In the genomic region with DNA sequence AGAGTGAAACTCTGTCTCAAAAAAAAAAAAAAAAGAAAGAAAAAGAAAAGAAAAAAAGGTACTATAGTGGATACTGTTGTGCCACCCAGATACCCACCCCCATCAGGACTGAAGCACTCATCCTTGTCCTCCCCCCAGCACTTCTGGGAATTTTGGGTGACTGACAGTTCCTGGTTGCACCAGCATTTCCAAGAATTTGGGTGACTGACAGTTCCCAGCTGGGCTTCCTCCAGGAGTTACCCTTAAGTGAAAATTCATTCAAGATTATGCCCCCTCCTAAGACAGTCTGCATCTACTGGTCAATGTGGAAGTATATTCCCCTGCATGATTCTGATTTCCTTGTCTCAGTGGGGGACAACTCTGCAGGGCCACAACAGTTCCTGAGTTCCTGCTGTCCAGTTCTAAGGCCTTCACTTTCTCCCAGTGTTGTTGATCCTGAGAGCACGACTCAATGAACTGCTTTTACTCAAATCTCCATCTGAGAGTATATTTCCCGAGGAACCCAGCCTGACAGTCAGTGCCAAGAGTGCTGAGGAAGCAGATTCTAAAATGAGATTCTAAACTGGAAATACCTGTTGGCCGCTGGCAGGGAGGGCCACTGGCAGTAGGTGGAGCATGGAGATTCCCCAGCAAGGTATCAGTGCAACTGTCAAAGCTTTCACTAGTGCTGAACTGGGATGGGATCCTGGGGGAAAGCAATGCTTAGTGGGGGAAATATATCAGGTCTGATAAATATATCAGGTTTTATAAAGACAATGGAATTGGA, we compare ENCODE assay signal across 1 cellular context.
TF ChIP-seq lines count a peak whose summit lies in the region.

No MANE protein-coding gene starts in this region.

TF ChIP-seq in K562, 482 proteins besides CTCF, POLR2A, EP300 and RAD21 (continued from another document and continues in another):
- TF ChIP-seq, protein P1, sequence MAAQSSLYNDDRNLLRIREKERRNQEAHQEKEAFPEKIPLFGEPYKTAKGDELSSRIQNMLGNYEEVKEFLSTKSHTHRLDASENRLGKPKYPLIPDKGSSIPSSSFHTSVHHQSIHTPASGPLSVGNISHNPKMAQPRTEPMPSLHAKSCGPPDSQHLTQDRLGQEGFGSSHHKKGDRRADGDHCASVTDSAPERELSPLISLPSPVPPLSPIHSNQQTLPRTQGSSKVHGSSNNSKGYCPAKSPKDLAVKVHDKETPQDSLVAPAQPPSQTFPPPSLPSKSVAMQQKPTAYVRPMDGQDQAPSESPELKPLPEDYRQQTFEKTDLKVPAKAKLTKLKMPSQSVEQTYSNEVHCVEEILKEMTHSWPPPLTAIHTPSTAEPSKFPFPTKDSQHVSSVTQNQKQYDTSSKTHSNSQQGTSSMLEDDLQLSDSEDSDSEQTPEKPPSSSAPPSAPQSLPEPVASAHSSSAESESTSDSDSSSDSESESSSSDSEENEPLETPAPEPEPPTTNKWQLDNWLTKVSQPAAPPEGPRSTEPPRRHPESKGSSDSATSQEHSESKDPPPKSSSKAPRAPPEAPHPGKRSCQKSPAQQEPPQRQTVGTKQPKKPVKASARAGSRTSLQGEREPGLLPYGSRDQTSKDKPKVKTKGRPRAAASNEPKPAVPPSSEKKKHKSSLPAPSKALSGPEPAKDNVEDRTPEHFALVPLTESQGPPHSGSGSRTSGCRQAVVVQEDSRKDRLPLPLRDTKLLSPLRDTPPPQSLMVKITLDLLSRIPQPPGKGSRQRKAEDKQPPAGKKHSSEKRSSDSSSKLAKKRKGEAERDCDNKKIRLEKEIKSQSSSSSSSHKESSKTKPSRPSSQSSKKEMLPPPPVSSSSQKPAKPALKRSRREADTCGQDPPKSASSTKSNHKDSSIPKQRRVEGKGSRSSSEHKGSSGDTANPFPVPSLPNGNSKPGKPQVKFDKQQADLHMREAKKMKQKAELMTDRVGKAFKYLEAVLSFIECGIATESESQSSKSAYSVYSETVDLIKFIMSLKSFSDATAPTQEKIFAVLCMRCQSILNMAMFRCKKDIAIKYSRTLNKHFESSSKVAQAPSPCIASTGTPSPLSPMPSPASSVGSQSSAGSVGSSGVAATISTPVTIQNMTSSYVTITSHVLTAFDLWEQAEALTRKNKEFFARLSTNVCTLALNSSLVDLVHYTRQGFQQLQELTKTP (IDR thresholded peaks at IDR 0.05; ENCODE audit: low read depth in 1 of 2, partially characterized antibody in 2 of 2), result no peak
- TF ChIP-seq RFX7 (CRISPR knock-in tag; IDR thresholded peaks at IDR 0.05), result no peak
- no peak for TF ChIP-seq ZNF589 (CRISPR knock-in tag; IDR thresholded peaks at IDR 0.05; ENCODE audit: low read depth)
- TF ChIP-seq JUND (IDR thresholded peaks at IDR 0.05; ENCODE audit: borderline replicate concordance, low read depth, low read length), result peak; percentile 47; the same call in 1 of the 2 replicates
- TF ChIP-seq JUND (tag; IDR thresholded peaks at IDR 0.05; ENCODE audit: borderline replicate concordance, low read depth, low read length), result peak; percentile 56; the same call in 1 of the 3 replicates
- TF ChIP-seq, protein P2, sequence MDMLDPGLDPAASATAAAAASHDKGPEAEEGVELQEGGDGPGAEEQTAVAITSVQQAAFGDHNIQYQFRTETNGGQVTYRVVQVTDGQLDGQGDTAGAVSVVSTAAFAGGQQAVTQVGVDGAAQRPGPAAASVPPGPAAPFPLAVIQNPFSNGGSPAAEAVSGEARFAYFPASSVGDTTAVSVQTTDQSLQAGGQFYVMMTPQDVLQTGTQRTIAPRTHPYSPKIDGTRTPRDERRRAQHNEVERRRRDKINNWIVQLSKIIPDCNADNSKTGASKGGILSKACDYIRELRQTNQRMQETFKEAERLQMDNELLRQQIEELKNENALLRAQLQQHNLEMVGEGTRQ (CRISPR knock-in tag; IDR thresholded peaks at IDR 0.05), result no peak
- no peak for TF ChIP-seq ZKSCAN3 (CRISPR knock-in tag; IDR thresholded peaks at IDR 0.05)
- no peak for TF ChIP-seq ZNF561 (CRISPR knock-in tag; conservative IDR thresholded peaks at IDR 0.05)
- TF ChIP-seq MECOM (CRISPR knock-in tag; IDR thresholded peaks at IDR 0.05), result peak; percentile 82
- TF ChIP-seq, protein P3, sequence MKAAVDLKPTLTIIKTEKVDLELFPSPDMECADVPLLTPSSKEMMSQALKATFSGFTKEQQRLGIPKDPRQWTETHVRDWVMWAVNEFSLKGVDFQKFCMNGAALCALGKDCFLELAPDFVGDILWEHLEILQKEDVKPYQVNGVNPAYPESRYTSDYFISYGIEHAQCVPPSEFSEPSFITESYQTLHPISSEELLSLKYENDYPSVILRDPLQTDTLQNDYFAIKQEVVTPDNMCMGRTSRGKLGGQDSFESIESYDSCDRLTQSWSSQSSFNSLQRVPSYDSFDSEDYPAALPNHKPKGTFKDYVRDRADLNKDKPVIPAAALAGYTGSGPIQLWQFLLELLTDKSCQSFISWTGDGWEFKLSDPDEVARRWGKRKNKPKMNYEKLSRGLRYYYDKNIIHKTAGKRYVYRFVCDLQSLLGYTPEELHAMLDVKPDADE (conservative IDR thresholded peaks at IDR 0.05; ENCODE audit: control insufficient read depth, low read depth, low read length), result no peak
- TF ChIP-seq, protein P4, sequence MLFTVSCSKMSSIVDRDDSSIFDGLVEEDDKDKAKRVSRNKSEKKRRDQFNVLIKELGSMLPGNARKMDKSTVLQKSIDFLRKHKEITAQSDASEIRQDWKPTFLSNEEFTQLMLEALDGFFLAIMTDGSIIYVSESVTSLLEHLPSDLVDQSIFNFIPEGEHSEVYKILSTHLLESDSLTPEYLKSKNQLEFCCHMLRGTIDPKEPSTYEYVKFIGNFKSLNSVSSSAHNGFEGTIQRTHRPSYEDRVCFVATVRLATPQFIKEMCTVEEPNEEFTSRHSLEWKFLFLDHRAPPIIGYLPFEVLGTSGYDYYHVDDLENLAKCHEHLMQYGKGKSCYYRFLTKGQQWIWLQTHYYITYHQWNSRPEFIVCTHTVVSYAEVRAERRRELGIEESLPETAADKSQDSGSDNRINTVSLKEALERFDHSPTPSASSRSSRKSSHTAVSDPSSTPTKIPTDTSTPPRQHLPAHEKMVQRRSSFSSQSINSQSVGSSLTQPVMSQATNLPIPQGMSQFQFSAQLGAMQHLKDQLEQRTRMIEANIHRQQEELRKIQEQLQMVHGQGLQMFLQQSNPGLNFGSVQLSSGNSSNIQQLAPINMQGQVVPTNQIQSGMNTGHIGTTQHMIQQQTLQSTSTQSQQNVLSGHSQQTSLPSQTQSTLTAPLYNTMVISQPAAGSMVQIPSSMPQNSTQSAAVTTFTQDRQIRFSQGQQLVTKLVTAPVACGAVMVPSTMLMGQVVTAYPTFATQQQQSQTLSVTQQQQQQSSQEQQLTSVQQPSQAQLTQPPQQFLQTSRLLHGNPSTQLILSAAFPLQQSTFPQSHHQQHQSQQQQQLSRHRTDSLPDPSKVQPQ (CRISPR knock-in tag; IDR thresholded peaks at IDR 0.05; ENCODE audit: borderline replicate concordance), result no peak
- no peak for TF ChIP-seq JUNB (CRISPR knock-in tag; conservative IDR thresholded peaks at IDR 0.05)
- no peak for TF ChIP-seq RFX1 (IDR thresholded peaks at IDR 0.05)
- TF ChIP-seq ARHGAP35 (IDR thresholded peaks at IDR 0.05; ENCODE audit: partially characterized antibody), result peak; percentile 75
- no peak for TF ChIP-seq NRF1 (conservative IDR thresholded peaks at IDR 0.05 in 1 of 2, IDR thresholded peaks at IDR 0.05 in 1 of 2)
- peak in 1 of 2 experiments; percentile 61; a peak in 2 of 4 replicates for TF ChIP-seq HDAC1 (IDR thresholded peaks at IDR 0.05)
- TF ChIP-seq RFX5 (IDR thresholded peaks at IDR 0.05; ENCODE audit: low read depth, low read length), result no peak
- TF ChIP-seq, protein P5, sequence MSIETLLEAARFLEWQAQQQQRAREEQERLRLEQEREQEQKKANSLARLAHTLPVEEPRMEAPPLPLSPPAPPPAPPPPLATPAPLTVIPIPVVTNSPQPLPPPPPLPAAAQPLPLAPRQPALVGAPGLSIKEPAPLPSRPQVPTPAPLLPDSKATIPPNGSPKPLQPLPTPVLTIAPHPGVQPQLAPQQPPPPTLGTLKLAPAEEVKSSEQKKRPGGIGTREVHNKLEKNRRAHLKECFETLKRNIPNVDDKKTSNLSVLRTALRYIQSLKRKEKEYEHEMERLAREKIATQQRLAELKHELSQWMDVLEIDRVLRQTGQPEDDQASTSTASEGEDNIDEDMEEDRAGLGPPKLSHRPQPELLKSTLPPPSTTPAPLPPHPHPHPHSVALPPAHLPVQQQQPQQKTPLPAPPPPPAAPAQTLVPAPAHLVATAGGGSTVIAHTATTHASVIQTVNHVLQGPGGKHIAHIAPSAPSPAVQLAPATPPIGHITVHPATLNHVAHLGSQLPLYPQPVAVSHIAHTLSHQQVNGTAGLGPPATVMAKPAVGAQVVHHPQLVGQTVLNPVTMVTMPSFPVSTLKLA (conservative IDR thresholded peaks at IDR 0.05), result peak in 1 of 2 experiments; percentile 35; a peak in 1 of 4 replicates
- TF ChIP-seq XRCC3 (IDR thresholded peaks at IDR 0.05), result no peak
- no peak for TF ChIP-seq ZC3H11A (IDR thresholded peaks at IDR 0.05; ENCODE audit: low read depth, low read length)
- TF ChIP-seq HLTF (IDR thresholded peaks at IDR 0.05), result no peak
- TF ChIP-seq, protein P6, sequence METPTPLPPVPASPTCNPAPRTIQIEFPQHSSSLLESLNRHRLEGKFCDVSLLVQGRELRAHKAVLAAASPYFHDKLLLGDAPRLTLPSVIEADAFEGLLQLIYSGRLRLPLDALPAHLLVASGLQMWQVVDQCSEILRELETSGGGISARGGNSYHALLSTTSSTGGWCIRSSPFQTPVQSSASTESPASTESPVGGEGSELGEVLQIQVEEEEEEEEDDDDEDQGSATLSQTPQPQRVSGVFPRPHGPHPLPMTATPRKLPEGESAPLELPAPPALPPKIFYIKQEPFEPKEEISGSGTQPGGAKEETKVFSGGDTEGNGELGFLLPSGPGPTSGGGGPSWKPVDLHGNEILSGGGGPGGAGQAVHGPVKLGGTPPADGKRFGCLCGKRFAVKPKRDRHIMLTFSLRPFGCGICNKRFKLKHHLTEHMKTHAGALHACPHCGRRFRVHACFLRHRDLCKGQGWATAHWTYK (CRISPR knock-in tag; IDR thresholded peaks at IDR 0.05), result no peak
- no peak for TF ChIP-seq ZNF696 (CRISPR knock-in tag; conservative IDR thresholded peaks at IDR 0.05)
- TF ChIP-seq NCOR1 (IDR thresholded peaks at IDR 0.05), result no peak
- TF ChIP-seq ZNF584 (CRISPR knock-in tag; IDR thresholded peaks at IDR 0.05; ENCODE audit: low read depth), result no peak
- TF ChIP-seq SMAD4 (CRISPR knock-in tag; conservative IDR thresholded peaks at IDR 0.05), result no peak
- TF ChIP-seq MAFF (IDR thresholded peaks at IDR 0.05; ENCODE audit: low read length), result peak; percentile 80
- no peak for TF ChIP-seq PTBP1 (IDR thresholded peaks at IDR 0.05; ENCODE audit: low read depth, low read length)
- no peak for TF ChIP-seq HNRNPUL1 (IDR thresholded peaks at IDR 0.05; ENCODE audit: low read length)
- TF ChIP-seq ZNF274 (IDR thresholded peaks at IDR 0.05; ENCODE audit: borderline replicate concordance, low read depth, low read length), result no peak
- TF ChIP-seq HNRNPK (IDR thresholded peaks at IDR 0.05; ENCODE audit: low read depth, low read length, poor library complexity, severe bottlenecking), result no peak
- TF ChIP-seq CXXC5 (CRISPR knock-in tag; IDR thresholded peaks at IDR 0.05), result no peak
- TF ChIP-seq, protein P7, sequence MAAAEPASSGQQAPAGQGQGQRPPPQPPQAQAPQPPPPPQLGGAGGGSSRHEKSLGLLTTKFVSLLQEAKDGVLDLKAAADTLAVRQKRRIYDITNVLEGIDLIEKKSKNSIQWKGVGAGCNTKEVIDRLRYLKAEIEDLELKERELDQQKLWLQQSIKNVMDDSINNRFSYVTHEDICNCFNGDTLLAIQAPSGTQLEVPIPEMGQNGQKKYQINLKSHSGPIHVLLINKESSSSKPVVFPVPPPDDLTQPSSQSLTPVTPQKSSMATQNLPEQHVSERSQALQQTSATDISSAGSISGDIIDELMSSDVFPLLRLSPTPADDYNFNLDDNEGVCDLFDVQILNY (CRISPR knock-in tag; IDR thresholded peaks at IDR 0.05), result no peak
- TF ChIP-seq, protein P8, sequence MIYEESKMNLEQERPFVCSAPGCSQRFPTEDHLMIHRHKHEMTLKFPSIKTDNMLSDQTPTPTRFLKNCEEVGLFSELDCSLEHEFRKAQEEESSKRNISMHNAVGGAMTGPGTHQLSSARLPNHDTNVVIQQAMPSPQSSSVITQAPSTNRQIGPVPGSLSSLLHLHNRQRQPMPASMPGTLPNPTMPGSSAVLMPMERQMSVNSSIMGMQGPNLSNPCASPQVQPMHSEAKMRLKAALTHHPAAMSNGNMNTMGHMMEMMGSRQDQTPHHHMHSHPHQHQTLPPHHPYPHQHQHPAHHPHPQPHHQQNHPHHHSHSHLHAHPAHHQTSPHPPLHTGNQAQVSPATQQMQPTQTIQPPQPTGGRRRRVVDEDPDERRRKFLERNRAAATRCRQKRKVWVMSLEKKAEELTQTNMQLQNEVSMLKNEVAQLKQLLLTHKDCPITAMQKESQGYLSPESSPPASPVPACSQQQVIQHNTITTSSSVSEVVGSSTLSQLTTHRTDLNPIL (CRISPR knock-in tag; IDR thresholded peaks at IDR 0.05), result no peak
- TF ChIP-seq MAFG (tag; conservative IDR thresholded peaks at IDR 0.05), result peak; percentile 84
- no peak for TF ChIP-seq RUNX1 (IDR thresholded peaks at IDR 0.05; ENCODE audit: low read depth)
- no peak for TF ChIP-seq MLX (CRISPR knock-in tag; conservative IDR thresholded peaks at IDR 0.05)
- TF ChIP-seq TBL1XR1 (IDR thresholded peaks at IDR 0.05; ENCODE audit: low read length in 2 of 2), result no peak
- no peak for TF ChIP-seq HINFP (tag; conservative IDR thresholded peaks at IDR 0.05; ENCODE audit: low read depth)
- peak; percentile 93 for TF ChIP-seq MEIS2 (IDR thresholded peaks at IDR 0.05; ENCODE audit: partially characterized antibody)
- TF ChIP-seq, protein P9, sequence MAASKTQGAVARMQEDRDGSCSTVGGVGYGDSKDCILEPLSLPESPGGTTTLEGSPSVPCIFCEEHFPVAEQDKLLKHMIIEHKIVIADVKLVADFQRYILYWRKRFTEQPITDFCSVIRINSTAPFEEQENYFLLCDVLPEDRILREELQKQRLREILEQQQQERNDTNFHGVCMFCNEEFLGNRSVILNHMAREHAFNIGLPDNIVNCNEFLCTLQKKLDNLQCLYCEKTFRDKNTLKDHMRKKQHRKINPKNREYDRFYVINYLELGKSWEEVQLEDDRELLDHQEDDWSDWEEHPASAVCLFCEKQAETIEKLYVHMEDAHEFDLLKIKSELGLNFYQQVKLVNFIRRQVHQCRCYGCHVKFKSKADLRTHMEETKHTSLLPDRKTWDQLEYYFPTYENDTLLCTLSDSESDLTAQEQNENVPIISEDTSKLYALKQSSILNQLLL (CRISPR knock-in tag; IDR thresholded peaks at IDR 0.05; ENCODE audit: borderline replicate concordance), result no peak
- TF ChIP-seq RBM25 (IDR thresholded peaks at IDR 0.05; ENCODE audit: low read depth, low read length, severe bottlenecking), result no peak
- TF ChIP-seq FOXJ2 (tag; IDR thresholded peaks at IDR 0.05), result no peak
